21 cellular contexts compared by ENCODE assay signal in the genomic region with DNA sequence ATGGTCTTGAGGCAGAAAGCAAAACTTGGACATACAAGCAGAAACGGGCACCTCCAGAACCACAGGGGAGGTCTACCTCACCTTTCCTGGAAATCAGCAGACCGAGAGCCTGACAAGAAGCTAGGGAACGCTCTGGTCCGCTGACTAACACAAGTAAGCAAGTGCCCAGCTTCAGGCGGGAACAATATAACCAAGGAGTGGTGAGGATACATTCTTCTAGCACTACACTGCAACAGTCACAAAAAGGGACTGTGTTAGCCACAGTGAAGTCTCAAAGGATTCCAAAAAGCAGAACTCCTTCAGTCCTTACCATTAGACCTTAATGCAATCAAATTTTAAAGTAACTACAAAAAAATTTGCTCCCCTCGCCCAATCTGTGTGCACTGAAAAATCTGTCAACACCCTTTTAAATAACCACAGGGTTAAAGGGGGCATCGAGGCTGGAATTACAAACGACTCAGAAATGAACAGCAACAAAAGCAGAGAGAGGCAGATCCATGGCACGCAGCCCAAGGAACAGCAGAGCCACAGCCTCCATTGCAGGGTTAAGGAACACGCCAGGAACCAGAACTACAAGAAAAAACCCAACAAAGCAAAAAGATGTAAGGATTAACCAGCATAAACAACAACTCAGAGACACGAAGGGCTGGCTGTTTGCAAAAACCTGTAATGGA. TPM values are rescaled to one million over a fixed set of nuclear protein-coding genes. Genes with fewer than 3 reads are reported as not detected.
DNase-seq lines count a peak whose midpoint lies in the region; ATAC-seq and TF ChIP-seq lines count a peak whose summit lies in the region.
"Had no signal": no experiment of that assay in that cellular context is flagged by ENCODE, and none has a peak within 500 bp of the region (broad histone marks: within the 10 kb centered on the region; RNA-seq: fewer than 3 reads in every experiment).

No MANE protein-coding gene starts in this region.

- H3K9me3 ChIP-seq in AG04450 (ENCODE audit: control insufficient read depth, insufficient read depth, low read length): no peaks in the 10 kb centered on the region
- H3K9me3 ChIP-seq: colonic mucosa, gastrocnemius medialis, Peyer's patch, tibial artery had no signal

- POLR2A ChIA-PET in AG04450 (lab: Yijun Ruan, JAX): no interaction called here

- CTCF ChIA-PET in AG04450 (lab: Charles Lee): no interaction called here

- in situ Hi-C loops in brain microvascular endothelial cell (cut with HindIII; ENCODE audit: low pct_ligation_motif_present, low sequenced_read_pairs): no loop called here

- ATAC-seq in GM18873 (IDR thresholded peaks at IDR 0.05; ENCODE audit: low FRiP score, unreplicated experiment): no peak
- ATAC-seq: gastrocnemius medialis; naive thymus-derived CD8-positive, alpha-beta T cell; stimulated activated effector memory CD8-positive, alpha-beta T cell treated with anti-CD3 and anti-CD28 coated beads, Interleukin-12 subunit alpha, Interleukin-12 subunit beta, amount 100 ng/mL, for 72 hours had no signal

- no peak overlapping the region; the same call in 1 of the 2 replicates for H3K4me3 ChIP-seq in AG04450 (ENCODE audit: low read depth, low read length)
- H3K4me3 ChIP-seq in NB4 (ENCODE audit: low read depth, low read length): no peak overlapping the region
- H3K4me3 ChIP-seq in brain microvascular endothelial cell (ENCODE audit: low read depth, low read length): no peak overlapping the region
- H3K4me3 ChIP-seq: colonic mucosa, gastrocnemius medialis, Peyer's patch, tibial artery had no signal

- H3K27me3 ChIP-seq in AG04450 (ENCODE audit: control insufficient read depth, insufficient read depth, low read length): no peaks in the 10 kb centered on the region
- no peaks in the 10 kb centered on the region for H3K27me3 ChIP-seq in brain microvascular endothelial cell (replicated peaks)
- H3K27me3 ChIP-seq: colonic mucosa, gastrocnemius medialis, Peyer's patch, tibial artery had no signal

- H3K27ac ChIP-seq in AG04450 (ENCODE audit: low read depth, low read length) (peak overlapping the region; percentile 52), cingulate gyrus (ENCODE audit: low read depth, low read length) (peak overlapping the region; percentile 47), brain microvascular endothelial cell (no peak overlapping the region)
- H3K27ac ChIP-seq: C4-2B, colonic mucosa, gastrocnemius medialis, Peyer's patch, tibial artery had no signal

- TF ChIP-seq CTCF in AG04450 (IDR thresholded peaks at IDR 0.05; ENCODE audit: low read depth, low read length) (no peak), NB4 (IDR thresholded peaks at IDR 0.05; ENCODE audit: low read depth, low read length) (no peak), brain microvascular endothelial cell (IDR thresholded peaks at IDR 0.05; ENCODE audit: low read depth, low read length, missing control alignments) (no peak)

- DNase-seq in AG04450 (ENCODE audit: low read depth, low spot score) (no peak), NB4 (ENCODE audit: low read depth) (peak; percentile 53), left kidney (ENCODE audit: low read depth, low spot score) (peak; percentile 45), NCI-H510A treated with DMSO at 0.1 percent for 48 hours (lab: John Stamatoyannopoulos, UW) (no peak), T-helper 9 cell (no peak), brain microvascular endothelial cell (no peak)
- DNase-seq: activated CD4-positive, alpha-beta T cell treated with anti-CD3 and anti-CD28 coated beads for 48 hours; activated CD8-positive, alpha-beta memory T cell treated with anti-CD3 and anti-CD28 coated beads, Interleukin-2, amount 50 U/mL, for 4 hours; activated gamma-delta T cell treated with Interleukin-2 at 50 U/mL for 16 hours; colonic mucosa; DMS 273 treated with DMSO at 0.1 percent for 48 hours; gastrocnemius medialis; naive thymus-derived CD8-positive, alpha-beta T cell; NCI-H146; NCI-H2227 treated with DMSO at 0.1 percent for 48 hours; Peyer's patch; tibial artery had no signal

- TF ChIP-seq POLR2A in NB4 (IDR thresholded peaks at IDR 0.05; ENCODE audit: extremely low read depth, insufficient read length): no peak

- H3K36me3 ChIP-seq in brain microvascular endothelial cell (replicated peaks): peaks cover 28% of the 10 kb centered on the region

RNA-seq across cellular contexts. Expression of a gene that starts 7.1 kb away (rescaled TPM):
- polyA plus RNA-seq in AG04450 (2011; rRNA removed): 23.7 and 34.1 TPM in 2 replicates
- polyA minus RNA-seq in AG04450 (2011; rRNA and poly(A)+ RNA removed): 31.1 and 47.8 TPM in 2 replicates

RNA-seq across cellular contexts. Expression of a gene that starts 7.6 kb away (rescaled TPM):
- 82.4 and 98.2 TPM in 2 replicates for polyA plus RNA-seq in AG04450 (2011; rRNA removed)
- polyA minus RNA-seq in AG04450 (2011; rRNA and poly(A)+ RNA removed): 94.4 and 144 TPM in 2 replicates

RNA-seq across cellular contexts. Expression of a gene that starts 56.7 kb away (rescaled TPM):
- 28.4 and 29.6 TPM in 2 replicates for polyA plus RNA-seq in AG04450 (2011; rRNA removed)
- 9.9 and 10.1 TPM in 2 replicates for polyA minus RNA-seq in AG04450 (2011; rRNA and poly(A)+ RNA removed)

Comparison
In these comparisons a context has a peak if more than half of its experiments do, and no peak if none do; other contexts are left out.
1. DNase-seq: peak in NB4 (single experiment) and left kidney (single experiment); none in AG04450 (single experiment), NCI-H510A treated with DMSO at 0.1 percent for 48 hours (single experiment), T-helper 9 cell (single experiment) and brain microvascular endothelial cell (single experiment).